ENCODE assay signal across 8 cellular contexts in the genomic region with DNA sequence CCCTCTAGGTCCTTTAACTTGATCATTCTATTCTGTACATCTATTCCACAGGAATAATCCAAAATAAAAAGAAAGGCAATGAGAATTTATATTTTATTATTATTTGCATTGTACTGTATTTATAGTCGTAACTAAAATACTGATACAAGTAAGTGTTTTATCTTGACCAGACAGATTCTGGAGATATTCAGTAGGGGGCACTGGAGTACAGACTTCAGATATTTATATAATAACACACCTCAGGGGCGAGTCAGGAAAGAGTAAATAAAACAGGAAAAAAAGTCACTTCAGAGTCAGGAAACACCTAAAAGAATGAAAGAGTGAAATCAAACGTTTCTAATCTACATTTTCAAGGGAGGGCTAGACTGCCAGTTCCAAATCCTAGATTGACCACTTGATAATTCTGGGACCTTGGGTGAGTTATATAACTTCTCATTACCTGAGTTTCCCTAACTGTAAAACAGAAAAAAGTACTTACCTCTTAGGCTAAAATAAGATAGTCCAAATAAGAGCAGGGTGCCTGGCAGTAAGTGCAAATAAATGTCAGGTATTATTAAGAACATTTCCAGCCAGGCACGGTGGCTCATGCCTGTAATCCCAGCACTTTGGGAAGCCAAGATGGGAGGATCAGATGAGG. TPM values are rescaled to one million over a fixed set of nuclear protein-coding genes. Genes with fewer than 3 reads are reported as not detected.
DNase-seq lines count a peak whose midpoint lies in the region; ATAC-seq and TF ChIP-seq lines count a peak whose summit lies in the region.

No MANE protein-coding gene starts in this region.

- H3K9me3 Mint-ChIP-seq in IgD-negative memory B cell (peaks cover 0 to 7% (median 4%) of the 10 kb centered on the region in 3 donors), endodermal cell (peaks cover 4% of the 10 kb centered on the region)
- peaks cover 0 to 4% (median 0%) of the 10 kb centered on the region in 9 donors for H3K9me3 Mint-ChIP-seq in naive thymus-derived CD8-positive, alpha-beta T cell

- H3K9me2 ChIP-seq in OCI-LY7 (ENCODE audit: insufficient read depth, low read length) = no peaks in the 10 kb centered on the region

- H3K9me3 ChIP-seq in OCI-LY7 (ENCODE audit: low read length) (no peaks in the 10 kb centered on the region), endodermal cell (ENCODE audit: control insufficient read depth, low read length) (no peaks in the 10 kb centered on the region), MG63 (no peaks in the 10 kb centered on the region)
- no peaks in the 10 kb centered on the region for H3K9me3 ChIP-seq in effector memory CD4-positive, alpha-beta T cell (ENCODE audit: control insufficient read depth, low read length)

- BruUV-seq in OCI-LY7 (replicated peaks; lab: Mats Ljungman, UMichigan) = no TSS peak

- no peaks in the 10 kb centered on the region for H3K36me3 Mint-ChIP-seq in IgD-negative memory B cell
- peaks cover 29% of the 10 kb centered on the region for H3K36me3 Mint-ChIP-seq in endodermal cell (ENCODE audit: low read depth)
- peaks cover 0 to 58% (median 22%) of the 10 kb centered on the region in 3 donors for H3K36me3 Mint-ChIP-seq in naive thymus-derived CD8-positive, alpha-beta T cell

- H3K4me1 Mint-ChIP-seq in IgD-negative memory B cell = peaks cover 3 to 9% (median 6%) of the 10 kb centered on the region in 3 donors
- no peaks in the 10 kb centered on the region for H3K4me1 Mint-ChIP-seq in endodermal cell
- H3K4me1 Mint-ChIP-seq in naive thymus-derived CD8-positive, alpha-beta T cell = peaks cover 3 to 16% (median 7%) of the 10 kb centered on the region in 4 donors

- H3K27ac ChIP-seq in OCI-LY7 (ENCODE audit: low read depth, low read length, poor library complexity, severe bottlenecking) (no peak overlapping the region), endodermal cell (ENCODE audit: low read depth, low read length) (no peak overlapping the region)
- no peak overlapping the region for H3K27ac ChIP-seq in effector memory CD4-positive, alpha-beta T cell (ENCODE audit: insufficient read depth, low read length, poor library complexity, severe bottlenecking)

- H3K27me3 ChIP-seq in endodermal cell (ENCODE audit: control insufficient read depth, insufficient read depth, low read length, poor library complexity, severe bottlenecking) (no peaks in the 10 kb centered on the region), MG63 (no peaks in the 10 kb centered on the region)
- no peaks in the 10 kb centered on the region for H3K27me3 ChIP-seq in effector memory CD4-positive, alpha-beta T cell (replicated peaks; ENCODE audit: control insufficient read depth, insufficient read depth, low read length, poor library complexity, severe bottlenecking)

- peaks cover 12% of the 10 kb centered on the region for H3K4me1 ChIP-seq in OCI-LY7 (ENCODE audit: insufficient read depth, low read length, poor library complexity, severe bottlenecking)
- H3K4me1 ChIP-seq in endodermal cell (ENCODE audit: control insufficient read depth, insufficient read depth, low read length) = no peaks in the 10 kb centered on the region
- no peaks in the 10 kb centered on the region for H3K4me1 ChIP-seq in effector memory CD4-positive, alpha-beta T cell (ENCODE audit: control insufficient read depth, insufficient read depth, low read length, poor library complexity, severe bottlenecking)

- TF ChIP-seq CTCF in OCI-LY7 (conservative IDR thresholded peaks at IDR 0.05; ENCODE audit: low read length) = peak; percentile 96
- peak; percentile 72 for TF ChIP-seq CTCF in endodermal cell (conservative IDR thresholded peaks at IDR 0.05)

- H3K27ac Mint-ChIP-seq in IgD-negative memory B cell (peak overlapping the region in 2 of 3 donors; percentile 9 to 47), endodermal cell (no peak overlapping the region)
- H3K27ac Mint-ChIP-seq in naive thymus-derived CD8-positive, alpha-beta T cell = peak overlapping the region in 9 of 10 donors; percentile 11 to 81 (median 48)

- no peak overlapping the region for H3K9ac ChIP-seq in endodermal cell (ENCODE audit: extremely low read depth, low read length, poor library complexity, severe bottlenecking)

- H3K27me3 Mint-ChIP-seq in IgD-negative memory B cell (no peaks in the 10 kb centered on the region), endodermal cell (ENCODE audit: insufficient read depth) (no peaks in the 10 kb centered on the region)
- no peaks in the 10 kb centered on the region for H3K27me3 Mint-ChIP-seq in naive thymus-derived CD8-positive, alpha-beta T cell

- CTCF ChIA-PET in OCI-LY7 (lab: Charles Lee; ENCODE audit: unreplicated experiment) = interaction anchor here (0.7 kb wide), 1 partner anchor 45 kb away, joined by 3 read pairs; no protein-coding TSS in a partner anchor

- POLR2A ChIA-PET in OCI-LY7 (lab: Charles Lee) = no interaction called here
- POLR2A ChIA-PET in naive thymus-derived CD8-positive, alpha-beta T cell (lab: Charles Lee) = no interaction called here

- H3K4me3 Mint-ChIP-seq in IgD-negative memory B cell (no peak overlapping the region), endodermal cell (no peak overlapping the region)
- no peak overlapping the region for H3K4me3 Mint-ChIP-seq in naive thymus-derived CD8-positive, alpha-beta T cell

- no peaks in the 10 kb centered on the region for H4K20me1 ChIP-seq in OCI-LY7 (ENCODE audit: insufficient read depth, low read length)

- H3K4me3 ChIP-seq in OCI-LY7 (ENCODE audit: low read depth, low read length, poor library complexity, severe bottlenecking) (no peak overlapping the region), endodermal cell (ENCODE audit: low read length) (no peak overlapping the region), MG63 (no peak overlapping the region)
- H3K4me3 ChIP-seq in effector memory CD4-positive, alpha-beta T cell (ENCODE audit: insufficient read depth, low read depth, low read length, poor library complexity, severe bottlenecking) = no peak overlapping the region

- intact Hi-C loops in OCI-LY7 (cut with micrococcal nuclease; ENCODE audit: unreplicated experiment) = loop anchor here (1.0 to 5.0 kb wide), 4 partner anchors 40 to 129 kb away; a partner anchor contains a TSS

- 72 to 81% methylated on average over 2 to 4 of the region's 4 CpGs for WGBS in endodermal cell (ENCODE audit: insufficient coverage in 1 of 2, insufficient read length in 1 of 2), 2 experiments

- no peak overlapping the region for H2AFZ ChIP-seq in OCI-LY7 (ENCODE audit: low read length)

- peaks cover 5% of the 10 kb centered on the region; the same call in 1 of the 2 replicates for H3K79me2 ChIP-seq in OCI-LY7 (ENCODE audit: insufficient read depth, low read depth, low read length)

- peaks cover 65% of the 10 kb centered on the region for H3K36me3 ChIP-seq in OCI-LY7 (ENCODE audit: insufficient read depth, low read length)
- peaks cover 22% of the 10 kb centered on the region for H3K36me3 ChIP-seq in endodermal cell (ENCODE audit: control insufficient read depth, insufficient read depth, low read length)
- H3K36me3 ChIP-seq in MG63 = peaks cover 43% of the 10 kb centered on the region
- peaks cover 42% of the 10 kb centered on the region for H3K36me3 ChIP-seq in effector memory CD4-positive, alpha-beta T cell (ENCODE audit: control insufficient read depth, insufficient read depth, low read length)

- peak; percentile 36 for DNase-seq in DMS114 treated with DMSO at 0.1 percent for 48 hours (lab: John Stamatoyannopoulos, UW; ENCODE audit: unreplicated experiment)
- peak; percentile 75 for DNase-seq in OCI-LY7 (ENCODE audit: low spot score)
- DNase-seq in endodermal cell = no peak
- DNase-seq in naive thymus-derived CD8-positive, alpha-beta T cell = peak in 5 of 10 donors; percentile 10 to 64 (median 37)
- DNase-seq in MG63 = no peak
- no peak for DNase-seq in effector memory CD4-positive, alpha-beta T cell
- DNase-seq in activated effector memory CD4-positive, alpha-beta T cell treated with Interleukin-2 at 50 U/mL for 16 hours = no peak

- H3K4me2 ChIP-seq in OCI-LY7 (ENCODE audit: low read length) = no peak overlapping the region

- ATAC-seq in naive thymus-derived CD8-positive, alpha-beta T cell = peak; percentile 65 to 76

RNA-seq across cellular contexts. Expression of a gene that starts 31.1 kb away (rescaled TPM):
- 23.6 TPM for polyA plus RNA-seq in IgD-negative memory B cell
- 1.6 and 1.8 TPM in 2 replicates for total RNA-seq in OCI-LY7 (2014; rRNA removed; shearing (Covaris generic))
- total RNA-seq in OCI-LY7 (2022) (12.7 and 16.5 TPM in 2 replicates), endodermal cell (10 to 100 TPM; 16.6 to 17.1 TPM)
- polyA plus RNA-seq in endodermal cell (2013, experiment 1 of 2) = 5.7 TPM
- polyA plus RNA-seq in endodermal cell (2013, experiment 2 of 2) = 5.3 TPM
- total RNA-seq in naive thymus-derived CD8-positive, alpha-beta T cell = 10 to 100 TPM; 26.6 to 28.1 TPM
- 10 to 100 TPM; 10.3 to 23.1 (median 14.5) TPM for polyA plus RNA-seq in naive thymus-derived CD8-positive, alpha-beta T cell
- 2.2 and 2.5 TPM in 2 replicates for total RNA-seq in MG63 (2014; rRNA removed; shearing (Covaris generic); ENCODE audit: low replicate concordance)

RNA-seq across cellular contexts. Expression of a gene that starts 56.4 kb away (rescaled TPM):
- polyA plus RNA-seq in IgD-negative memory B cell = 24.2 TPM
- total RNA-seq in OCI-LY7 (2014; rRNA removed; shearing (Covaris generic)) = 47.8 and 49.7 TPM in 2 replicates
- 63.0 and 72.9 TPM in 2 replicates for total RNA-seq in OCI-LY7 (2022)
- total RNA-seq in endodermal cell = 10 to 100 TPM; 19.9 to 21.4 TPM
- 15.5 TPM for polyA plus RNA-seq in endodermal cell (2013, experiment 1 of 2)
- 14.5 TPM for polyA plus RNA-seq in endodermal cell (2013, experiment 2 of 2)
- total RNA-seq in naive thymus-derived CD8-positive, alpha-beta T cell = 10 to 100 TPM; 40.8 to 46.7 TPM
- 10 to 100 TPM; 11.3 to 22.0 (median 18.5) TPM for polyA plus RNA-seq in naive thymus-derived CD8-positive, alpha-beta T cell
- 12.4 and 19.2 TPM in 2 replicates for total RNA-seq in MG63 (2014; rRNA removed; shearing (Covaris generic); ENCODE audit: low replicate concordance)

Comparison
In these comparisons a context has a peak if more than half of its experiments do, and no peak if none do; other contexts are left out.
1. DNase-seq: peak in DMS114 treated with DMSO at 0.1 percent for 48 hours (single experiment) and OCI-LY7 (single experiment); none in endodermal cell (single experiment), MG63 (single experiment), effector memory CD4-positive, alpha-beta T cell (0 of 3) and activated effector memory CD4-positive, alpha-beta T cell treated with Interleukin-2 at 50 U/mL for 16 hours (single experiment).